8 cellular contexts compared by ENCODE assay signal in genomic region chr1:39672551-39672947, GRCh38. TPM values are rescaled to one million over a fixed set of nuclear protein-coding genes. Genes with fewer than 3 reads are reported as not detected.
A peak's percentile ranks its signal among the peaks of the same experiment; 100 is the strongest.
DNase-seq lines count a peak whose midpoint lies in the region; ATAC-seq and TF ChIP-seq lines count a peak whose summit lies in the region.

No MANE protein-coding gene starts in this region.

- no peaks in the 10 kb centered on the region for H3K9me3 ChIP-seq in left ventricle myocardium inferior (replicated peaks)

- H3K4me1 Mint-ChIP-seq in activated T-helper 17 cell treated with anti-CD3 and anti-CD28 coated beads, Interleukin-2, amount 50 U/mL, for 72 hours: no peaks in the 10 kb centered on the region
- H3K4me1 Mint-ChIP-seq in stimulated activated naive CD8-positive, alpha-beta T cell treated with anti-CD3 and anti-CD28 coated beads, Interleukin-15, amount 100 ng/mL, for 72 hours: peaks cover 36% of the 10 kb centered on the region

- H3K4me3 ChIP-seq in AG04449 (ENCODE audit: low read depth, low read length): peak overlapping the region; percentile 47
- H3K4me3 ChIP-seq in HFF-Myc (replicated peaks; ENCODE audit: low read depth, low read length): no peak overlapping the region
- peak overlapping the region; percentile 76 for H3K4me3 ChIP-seq in left ventricle myocardium inferior

- POLR2A ChIA-PET in AG04449 (lab: Yijun Ruan, JAX): no interaction called here

- DNase-seq in AG04449 (ENCODE audit: low read depth, low spot score): no peak
- DNase-seq in HFF-Myc (ENCODE audit: extremely low read depth, low read depth): no peak
- DNase-seq in left ventricle myocardium inferior: no peak
- no peak for DNase-seq in stimulated activated naive CD8-positive, alpha-beta T cell treated with anti-CD3 and anti-CD28 coated beads, Interleukin-15, amount 100 ng/mL, for 72 hours
- no peak for DNase-seq in NCI-H187 treated with DMSO at 0.1 percent for 48 hours (lab: John Stamatoyannopoulos, UW)

- peak; percentile 15 for ATAC-seq in activated T-helper 17 cell treated with anti-CD3 and anti-CD28 coated beads, Interleukin-2, amount 50 U/mL, for 72 hours (replicated peaks)
- ATAC-seq in stimulated activated naive CD8-positive, alpha-beta T cell treated with anti-CD3 and anti-CD28 coated beads, Interleukin-15, amount 100 ng/mL, for 72 hours: peak; percentile 34
- ATAC-seq in GM19328 (IDR thresholded peaks at IDR 0.05; ENCODE audit: unreplicated experiment) (no peak), HG03439 (IDR thresholded peaks at IDR 0.05; ENCODE audit: unreplicated experiment) (no peak)

- peak overlapping the region; percentile 53 for H3K4me3 Mint-ChIP-seq in activated T-helper 17 cell treated with anti-CD3 and anti-CD28 coated beads, Interleukin-2, amount 50 U/mL, for 72 hours
- peak overlapping the region; percentile 59 to 71 for H3K4me3 Mint-ChIP-seq in stimulated activated naive CD8-positive, alpha-beta T cell treated with anti-CD3 and anti-CD28 coated beads, Interleukin-15, amount 100 ng/mL, for 72 hours

- CTCF ChIA-PET in AG04449 (lab: Yijun Ruan, JAX): interaction anchor here (0.7 to 18.6 kb wide), 26 partner anchors 9 to 134 kb away, joined by 3 to 362 read pairs (median 5); partner anchors contain the start of gene HPCAL4

- no peaks in the 10 kb centered on the region for H3K36me3 Mint-ChIP-seq in activated T-helper 17 cell treated with anti-CD3 and anti-CD28 coated beads, Interleukin-2, amount 50 U/mL, for 72 hours (ENCODE audit: low read depth)

- peak; percentile 50 for TF ChIP-seq CTCF in AG04449 (IDR thresholded peaks at IDR 0.05; ENCODE audit: insufficient read depth, low read length, missing control alignments)
- peak; percentile 46 for TF ChIP-seq CTCF in HFF-Myc (IDR thresholded peaks at IDR 0.05; ENCODE audit: low read depth, low read length, missing control alignments)
- peak; percentile 51 for TF ChIP-seq CTCF in left ventricle myocardium inferior (IDR thresholded peaks at IDR 0.05; ENCODE audit: borderline replicate concordance)

- H3K36me3 ChIP-seq in left ventricle myocardium inferior: no peaks in the 10 kb centered on the region

- H3K27me3 ChIP-seq in left ventricle myocardium inferior (ENCODE audit: low read depth): peaks cover 19% of the 10 kb centered on the region

- H3K9me3 Mint-ChIP-seq in activated T-helper 17 cell treated with anti-CD3 and anti-CD28 coated beads, Interleukin-2, amount 50 U/mL, for 72 hours: no peaks in the 10 kb centered on the region
- no peaks in the 10 kb centered on the region for H3K9me3 Mint-ChIP-seq in stimulated activated naive CD8-positive, alpha-beta T cell treated with anti-CD3 and anti-CD28 coated beads, Interleukin-15, amount 100 ng/mL, for 72 hours

- H3K27ac Mint-ChIP-seq in activated T-helper 17 cell treated with anti-CD3 and anti-CD28 coated beads, Interleukin-2, amount 50 U/mL, for 72 hours: no peak overlapping the region
- no peak overlapping the region for H3K27ac Mint-ChIP-seq in stimulated activated naive CD8-positive, alpha-beta T cell treated with anti-CD3 and anti-CD28 coated beads, Interleukin-15, amount 100 ng/mL, for 72 hours

- H3K4me1 ChIP-seq in left ventricle myocardium inferior: peaks cover 55% of the 10 kb centered on the region

- peaks cover 9% of the 10 kb centered on the region for H3K27me3 Mint-ChIP-seq in activated T-helper 17 cell treated with anti-CD3 and anti-CD28 coated beads, Interleukin-2, amount 50 U/mL, for 72 hours
- peaks cover 55% of the 10 kb centered on the region for H3K27me3 Mint-ChIP-seq in stimulated activated naive CD8-positive, alpha-beta T cell treated with anti-CD3 and anti-CD28 coated beads, Interleukin-15, amount 100 ng/mL, for 72 hours

- peak overlapping the region; percentile 92 for H3K27ac ChIP-seq in left ventricle myocardium inferior (replicated peaks)

- intact Hi-C loops in left ventricle myocardium inferior (cut with micrococcal nuclease): no loop called here

RNA-seq across cellular contexts. Expression of gene NT5C1A, which starts 0.6 kb away (rescaled TPM):
- not detected for total RNA-seq in activated T-helper 17 cell treated with anti-CD3 and anti-CD28 coated beads, Interleukin-2, amount 50 U/mL, for 72 hours
- 26.8 TPM for total RNA-seq in left ventricle myocardium inferior

RNA-seq across cellular contexts. Expression of gene HPCAL4, which starts 18.7 kb away (rescaled TPM):
- total RNA-seq in activated T-helper 17 cell treated with anti-CD3 and anti-CD28 coated beads, Interleukin-2, amount 50 U/mL, for 72 hours: 1 to 10 TPM in 1 of 2 donors, under 1 TPM in 1; 0.50 to 1.2 TPM
- total RNA-seq in left ventricle myocardium inferior: 0.88 TPM

RNA-seq across cellular contexts. Expression of gene HEYL, which starts 33.1 kb away (rescaled TPM):
- under 1 TPM in 1 of 2 donors, not detected in 1; 0.40 TPM for total RNA-seq in activated T-helper 17 cell treated with anti-CD3 and anti-CD28 coated beads, Interleukin-2, amount 50 U/mL, for 72 hours
- total RNA-seq in left ventricle myocardium inferior: 21.2 TPM

Comparison
In these comparisons a context has a peak if more than half of its experiments do, and no peak if none do; other contexts are left out.
1. ATAC-seq: peak in activated T-helper 17 cell treated with anti-CD3 and anti-CD28 coated beads, Interleukin-2, amount 50 U/mL, for 72 hours (single experiment) and stimulated activated naive CD8-positive, alpha-beta T cell treated with anti-CD3 and anti-CD28 coated beads, Interleukin-15, amount 100 ng/mL, for 72 hours (single experiment); none in GM19328 (single experiment) and HG03439 (single experiment).
2. RNA of gene NT5C1A, which starts 0.6 kb away (total RNA-seq): 26.8 TPM in left ventricle myocardium inferior (single experiment); not detected in activated T-helper 17 cell treated with anti-CD3 and anti-CD28 coated beads, Interleukin-2, amount 50 U/mL, for 72 hours; every median in the first group is over 10 times any median in the second.
3. RNA of gene HEYL, which starts 33.1 kb away (total RNA-seq): 21.2 TPM in left ventricle myocardium inferior (single experiment); 0.40 TPM in activated T-helper 17 cell treated with anti-CD3 and anti-CD28 coated beads, Interleukin-2, amount 50 U/mL, for 72 hours; every median in the first group is over 10 times any median in the second.
4. Peak in every context shown above with its lines, with median percentiles within 50 percentile points of each other: CTCF ChIP-seq.